ENCODE assay signal across 21 cellular contexts in genomic region chr12:9754097-9754964, GRCh38. TPM values are rescaled to one million over a fixed set of nuclear protein-coding genes. Genes with fewer than 3 reads are reported as not detected.
A peak's percentile ranks its signal among the peaks of the same experiment; 100 is the strongest.
DNase-seq lines count a peak whose midpoint lies in the region; ATAC-seq and TF ChIP-seq lines count a peak whose summit lies in the region.
"Had no signal": no experiment of that assay in that cellular context is flagged by ENCODE, and none has a peak within 500 bp of the region (broad histone marks: within the 10 kb centered on the region; RNA-seq: fewer than 3 reads in every experiment).

No MANE protein-coding gene starts in this region.

- no peaks in the 10 kb centered on the region for H3K9me3 Mint-ChIP-seq in T-helper 2 cell treated with Interferon-gamma antibody and Interleukin-4, amounts not matched to agents 5 μg/mL and 100 μg/mL, for 36 hours
- H3K9me3 Mint-ChIP-seq in CD8-positive, alpha-beta T cell, result no peaks in the 10 kb centered on the region
- no peaks in the 10 kb centered on the region for H3K9me3 Mint-ChIP-seq in activated T-helper 1 cell treated with anti-CD3 and anti-CD28 coated beads, Interleukin-12 subunit alpha, Interleukin-12 subunit beta, Interleukin-2, Interleukin-4 antibody, amounts not matched to agents 30 ng/mL and 10 ng/mL and 1 ng/mL, durations not matched to agents 14 hours and 24 hours and 36 hours
- H3K9me3 Mint-ChIP-seq in naive B cell (peaks cover 0 to 4% (median 0%) of the 10 kb centered on the region in 7 donors), endodermal cell (no peaks in the 10 kb centered on the region)

- H3K36me3 ChIP-seq in CD8-positive, alpha-beta T cell (ENCODE audit: insufficient read depth, low read length), result peaks cover 34% of the 10 kb centered on the region
- H3K36me3 ChIP-seq in endodermal cell (ENCODE audit: control insufficient read depth, insufficient read depth, low read length), result no peaks in the 10 kb centered on the region
- H3K36me3 ChIP-seq: ascending aorta, upper lobe of left lung had no signal

- H3K9ac ChIP-seq in endodermal cell (ENCODE audit: extremely low read depth, low read length, poor library complexity, severe bottlenecking), result no peak overlapping the region

- ATAC-seq in CD8-positive, alpha-beta T cell, result no peak
- no peak for ATAC-seq in naive B cell (ENCODE audit: low read depth in 2 of 2)
- ATAC-seq in GM18520 (IDR thresholded peaks at IDR 0.05; ENCODE audit: unreplicated experiment), result no peak
- ATAC-seq: mucosa of descending colon had no signal

- peaks cover 56% of the 10 kb centered on the region for H3K4me1 Mint-ChIP-seq in T-helper 2 cell treated with Interferon-gamma antibody and Interleukin-4, amounts not matched to agents 5 μg/mL and 100 μg/mL, for 36 hours (ENCODE audit: low read depth)
- H3K4me1 Mint-ChIP-seq in CD8-positive, alpha-beta T cell (ENCODE audit: low read depth), result peaks cover 64% of the 10 kb centered on the region
- H3K4me1 Mint-ChIP-seq in activated T-helper 1 cell treated with anti-CD3 and anti-CD28 coated beads, Interleukin-12 subunit alpha, Interleukin-12 subunit beta, Interleukin-2, Interleukin-4 antibody, amounts not matched to agents 30 ng/mL and 10 ng/mL and 1 ng/mL, durations not matched to agents 14 hours and 24 hours and 36 hours (ENCODE audit: low read depth), result peaks cover 83% of the 10 kb centered on the region
- H3K4me1 Mint-ChIP-seq in naive B cell (peaks cover 46 to 58% (median 51%) of the 10 kb centered on the region in 3 donors), endodermal cell (peaks cover 3% of the 10 kb centered on the region)

- WGBS in endodermal cell (ENCODE audit: insufficient coverage in 1 of 2, insufficient read length in 1 of 2), 2 experiments, result 87 to 100% methylated on average over 3 of the region's 3 CpGs

- no peak overlapping the region for H3K4me3 ChIP-seq in CD8-positive, alpha-beta T cell (ENCODE audit: low read depth, low read length)
- H3K4me3 ChIP-seq in endodermal cell (ENCODE audit: low read length), result no peak overlapping the region
- H3K4me3 ChIP-seq: ascending aorta, hepatocyte, mucosa of descending colon, upper lobe of left lung had no signal

- no peak overlapping the region for H3K27ac ChIP-seq in CD8-positive, alpha-beta T cell (ENCODE audit: low read depth, low read length)
- H3K27ac ChIP-seq in endodermal cell (ENCODE audit: low read depth, low read length), result no peak overlapping the region
- H3K27ac ChIP-seq: ascending aorta, hepatocyte, upper lobe of left lung had no signal

- H3K36me3 Mint-ChIP-seq in T-helper 2 cell treated with Interferon-gamma antibody and Interleukin-4, amounts not matched to agents 5 μg/mL and 100 μg/mL, for 36 hours (ENCODE audit: low read depth), result peaks cover 69% of the 10 kb centered on the region
- H3K36me3 Mint-ChIP-seq in CD8-positive, alpha-beta T cell, result peaks cover 65% of the 10 kb centered on the region
- peaks cover 61% of the 10 kb centered on the region for H3K36me3 Mint-ChIP-seq in activated T-helper 1 cell treated with anti-CD3 and anti-CD28 coated beads, Interleukin-12 subunit alpha, Interleukin-12 subunit beta, Interleukin-2, Interleukin-4 antibody, amounts not matched to agents 30 ng/mL and 10 ng/mL and 1 ng/mL, durations not matched to agents 14 hours and 24 hours and 36 hours (ENCODE audit: low read depth)
- H3K36me3 Mint-ChIP-seq in naive B cell (peaks cover 18 to 46% of the 10 kb centered on the region in 2 donors), endodermal cell (ENCODE audit: low read depth) (no peaks in the 10 kb centered on the region)

- CTCF ChIA-PET in CD8-positive, alpha-beta T cell (lab: Charles Lee), result interaction anchor here (0.7 to 17.5 kb wide), 6 partner anchors 34 to 172 kb away, joined by 3 to 483 read pairs (median 3); no protein-coding TSS in a partner anchor

- no peaks in the 10 kb centered on the region for H3K27me3 Mint-ChIP-seq in T-helper 2 cell treated with Interferon-gamma antibody and Interleukin-4, amounts not matched to agents 5 μg/mL and 100 μg/mL, for 36 hours (ENCODE audit: low read depth)
- no peaks in the 10 kb centered on the region for H3K27me3 Mint-ChIP-seq in CD8-positive, alpha-beta T cell (ENCODE audit: low read depth)
- no peaks in the 10 kb centered on the region for H3K27me3 Mint-ChIP-seq in activated T-helper 1 cell treated with anti-CD3 and anti-CD28 coated beads, Interleukin-12 subunit alpha, Interleukin-12 subunit beta, Interleukin-2, Interleukin-4 antibody, amounts not matched to agents 30 ng/mL and 10 ng/mL and 1 ng/mL, durations not matched to agents 14 hours and 24 hours and 36 hours (ENCODE audit: insufficient read depth)
- H3K27me3 Mint-ChIP-seq in naive B cell, result no peaks in the 10 kb centered on the region
- H3K27me3 Mint-ChIP-seq in endodermal cell (ENCODE audit: insufficient read depth), result no peaks in the 10 kb centered on the region

- intact Hi-C loops in CD8-positive, alpha-beta T cell (cut with DNase I, micrococcal nuclease), result loop anchor here in 1 of 2 experiments (5.0 to 10.0 kb wide), 2 partner anchors 113 to 610 kb away; partner anchors contain the start of gene CLEC2B
- intact Hi-C loops in activated T-helper 1 cell treated with anti-CD3 and anti-CD28 coated beads, Interleukin-12 subunit alpha, Interleukin-12 subunit beta, Interleukin-2, Interleukin-4 antibody, amounts not matched to agents 30 ng/mL and 10 ng/mL and 1 ng/mL, durations not matched to agents 14 hours and 24 hours and 36 hours (cut with micrococcal nuclease), result loop anchor here (5.0 kb wide), 1 partner anchor 458 kb away; the partner anchor contains the start of gene GABARAPL1

- no peaks in the 10 kb centered on the region for H3K9me3 ChIP-seq in CD8-positive, alpha-beta T cell (ENCODE audit: low read length)
- no peaks in the 10 kb centered on the region for H3K9me3 ChIP-seq in endodermal cell (ENCODE audit: control insufficient read depth, low read length)
- H3K9me3 ChIP-seq: ascending aorta, mucosa of descending colon, upper lobe of left lung had no signal

- peak overlapping the region; percentile 79 for H3K4me3 Mint-ChIP-seq in T-helper 2 cell treated with Interferon-gamma antibody and Interleukin-4, amounts not matched to agents 5 μg/mL and 100 μg/mL, for 36 hours
- H3K4me3 Mint-ChIP-seq in CD8-positive, alpha-beta T cell, result no peak overlapping the region
- H3K4me3 Mint-ChIP-seq in activated T-helper 1 cell treated with anti-CD3 and anti-CD28 coated beads, Interleukin-12 subunit alpha, Interleukin-12 subunit beta, Interleukin-2, Interleukin-4 antibody, amounts not matched to agents 30 ng/mL and 10 ng/mL and 1 ng/mL, durations not matched to agents 14 hours and 24 hours and 36 hours, result peak overlapping the region; percentile 85
- H3K4me3 Mint-ChIP-seq in naive B cell (peak overlapping the region in 2 of 8 donors; percentile 20 to 69), endodermal cell (no peak overlapping the region)

- peak overlapping the region; percentile 66 for H3K27ac Mint-ChIP-seq in T-helper 2 cell treated with Interferon-gamma antibody and Interleukin-4, amounts not matched to agents 5 μg/mL and 100 μg/mL, for 36 hours
- H3K27ac Mint-ChIP-seq in CD8-positive, alpha-beta T cell, result peak overlapping the region; percentile 32
- peak overlapping the region; percentile 89 for H3K27ac Mint-ChIP-seq in activated T-helper 1 cell treated with anti-CD3 and anti-CD28 coated beads, Interleukin-12 subunit alpha, Interleukin-12 subunit beta, Interleukin-2, Interleukin-4 antibody, amounts not matched to agents 30 ng/mL and 10 ng/mL and 1 ng/mL, durations not matched to agents 14 hours and 24 hours and 36 hours
- H3K27ac Mint-ChIP-seq in naive B cell (peak overlapping the region in 4 of 6 donors; percentile 36 to 99 (median 74)), endodermal cell (no peak overlapping the region)

- H3K27me3 ChIP-seq in CD8-positive, alpha-beta T cell (ENCODE audit: insufficient read depth, low read length), result no peaks in the 10 kb centered on the region
- H3K27me3 ChIP-seq in endodermal cell (ENCODE audit: control insufficient read depth, insufficient read depth, low read length, poor library complexity, severe bottlenecking), result no peaks in the 10 kb centered on the region
- H3K27me3 ChIP-seq: ascending aorta, hepatocyte, upper lobe of left lung had no signal

- H3K4me1 ChIP-seq in CD8-positive, alpha-beta T cell (ENCODE audit: insufficient read depth, low read length), result peaks cover 44% of the 10 kb centered on the region
- H3K4me1 ChIP-seq in endodermal cell (ENCODE audit: control insufficient read depth, insufficient read depth, low read length), result peaks cover 2% of the 10 kb centered on the region
- H3K4me1 ChIP-seq: ascending aorta had no signal

- POLR2A ChIA-PET in CD8-positive, alpha-beta T cell (lab: Charles Lee), result interaction anchor here (0.6 to 2.0 kb wide), 4 partner anchors 19 to 979 kb away, joined by 3 to 5 read pairs (median 4); no protein-coding TSS in a partner anchor

- no peak for TF ChIP-seq CTCF in CD8-positive, alpha-beta T cell (IDR thresholded peaks at IDR 0.05)
- no peak for TF ChIP-seq CTCF in endodermal cell (conservative IDR thresholded peaks at IDR 0.05)

- no peak for DNase-seq in T-helper 2 cell treated with Interferon-gamma antibody and Interleukin-4, amounts not matched to agents 5 μg/mL and 100 μg/mL, for 36 hours (ENCODE audit: low spot score)
- no peak for DNase-seq in T-helper 2 cell
- DNase-seq in CD8-positive, alpha-beta T cell, result no peak
- DNase-seq in activated T-helper 1 cell treated with anti-CD3 and anti-CD28 coated beads, Interleukin-12 subunit alpha, Interleukin-12 subunit beta, Interleukin-2, Interleukin-4 antibody, amounts not matched to agents 30 ng/mL and 10 ng/mL and 1 ng/mL, durations not matched to agents 14 hours and 24 hours and 36 hours (ENCODE audit: low spot score), result no peak
- DNase-seq in naive B cell, result no peak
- no peak for DNase-seq in NK-92 treated with Interleukin-12 subunit alpha and Interleukin-12 subunit beta, amount 100 ng/mL, for 24 hours (lab: John Stamatoyannopoulos, UW)
- DNase-seq in endodermal cell, result no peak
- DNase-seq: 8988T; activated CD4-positive, alpha-beta T cell treated with anti-CD3 and anti-CD28 coated beads, Interleukin-2, amount 50 U/mL, for 48 hours; activated effector memory CD4-positive, alpha-beta T cell treated with Interleukin-2 at 50 U/mL for 16 hours; Calu3; foreskin melanocyte; HCEC 1CT; mucosa of descending colon; NCI-H1105 treated with DMSO at 0.1 percent for 48 hours; NCI-H524; stimulated activated CD4-positive, alpha-beta T cell treated with anti-CD3 and anti-CD28 coated beads, Interleukin-4, amount 100 ng/mL, for 1 hour; upper lobe of left lung had no signal

RNA-seq across cellular contexts. Expression of gene CD69, which starts 6.4 kb away (rescaled TPM):
- total RNA-seq in CD8-positive, alpha-beta T cell, result 100 to 1,000 TPM; 502 to 504 TPM
- 90.5 and 93.2 TPM in 2 replicates for total RNA-seq in activated T-helper 1 cell treated with anti-CD3 and anti-CD28 coated beads, Interleukin-12 subunit alpha, Interleukin-12 subunit beta, Interleukin-2, Interleukin-4 antibody, amounts not matched to agents 30 ng/mL and 10 ng/mL and 1 ng/mL, durations not matched to agents 14 hours and 24 hours and 36 hours
- 1,000 to 10,000 TPM in 5 of 6 donors, 100 to 1,000 TPM in 1; 814 to 1,329 (median 1,116) TPM for polyA plus RNA-seq in naive B cell (ENCODE audit: low read depth in 6 of 6)
- not detected for total RNA-seq in endodermal cell
- not detected for polyA plus RNA-seq in endodermal cell (2013, experiment 1 of 2)
- polyA plus RNA-seq in endodermal cell (2013, experiment 2 of 2), result not detected

RNA-seq across cellular contexts. Expression of gene CLECL1, which starts 21.4 kb away (rescaled TPM):
- 1 to 10 TPM; 1.1 to 1.4 TPM for total RNA-seq in CD8-positive, alpha-beta T cell
- 7.6 and 9.1 TPM in 2 replicates for total RNA-seq in activated T-helper 1 cell treated with anti-CD3 and anti-CD28 coated beads, Interleukin-12 subunit alpha, Interleukin-12 subunit beta, Interleukin-2, Interleukin-4 antibody, amounts not matched to agents 30 ng/mL and 10 ng/mL and 1 ng/mL, durations not matched to agents 14 hours and 24 hours and 36 hours
- 10 to 100 TPM in 4 of 6 donors, 1 to 10 TPM in 2; 8.9 to 34.0 (median 11.5) TPM for polyA plus RNA-seq in naive B cell (ENCODE audit: low read depth in 6 of 6)
- not detected for total RNA-seq in endodermal cell
- polyA plus RNA-seq in endodermal cell (2013, experiment 1 of 2), result not detected
- not detected for polyA plus RNA-seq in endodermal cell (2013, experiment 2 of 2)
- total RNA-seq: ascending aorta, Calu3, hepatocyte had no signal
- polyA plus RNA-seq: hepatocyte had no signal

Comparison
In these comparisons a context has a peak if more than half of its experiments do, and no peak if none do; other contexts are left out.
1. H3K4me3 Mint-ChIP-seq: peak in T-helper 2 cell treated with Interferon-gamma antibody and Interleukin-4, amounts not matched to agents 5 μg/mL and 100 μg/mL, for 36 hours (single experiment) and activated T-helper 1 cell treated with anti-CD3 and anti-CD28 coated beads, Interleukin-12 subunit alpha, Interleukin-12 subunit beta, Interleukin-2, Interleukin-4 antibody, amounts not matched to agents 30 ng/mL and 10 ng/mL and 1 ng/mL, durations not matched to agents 14 hours and 24 hours and 36 hours (single experiment); none in CD8-positive, alpha-beta T cell (single experiment) and endodermal cell (single experiment).
2. RNA of gene CD69, which starts 6.4 kb away (total RNA-seq): 502 to 504 TPM in CD8-positive, alpha-beta T cell and 90.5 to 93.2 TPM in activated T-helper 1 cell treated with anti-CD3 and anti-CD28 coated beads, Interleukin-12 subunit alpha, Interleukin-12 subunit beta, Interleukin-2, Interleukin-4 antibody, amounts not matched to agents 30 ng/mL and 10 ng/mL and 1 ng/mL, durations not matched to agents 14 hours and 24 hours and 36 hours; not detected in endodermal cell; every median in the first group is over 10 times any median in the second.